In the genomic region with DNA sequence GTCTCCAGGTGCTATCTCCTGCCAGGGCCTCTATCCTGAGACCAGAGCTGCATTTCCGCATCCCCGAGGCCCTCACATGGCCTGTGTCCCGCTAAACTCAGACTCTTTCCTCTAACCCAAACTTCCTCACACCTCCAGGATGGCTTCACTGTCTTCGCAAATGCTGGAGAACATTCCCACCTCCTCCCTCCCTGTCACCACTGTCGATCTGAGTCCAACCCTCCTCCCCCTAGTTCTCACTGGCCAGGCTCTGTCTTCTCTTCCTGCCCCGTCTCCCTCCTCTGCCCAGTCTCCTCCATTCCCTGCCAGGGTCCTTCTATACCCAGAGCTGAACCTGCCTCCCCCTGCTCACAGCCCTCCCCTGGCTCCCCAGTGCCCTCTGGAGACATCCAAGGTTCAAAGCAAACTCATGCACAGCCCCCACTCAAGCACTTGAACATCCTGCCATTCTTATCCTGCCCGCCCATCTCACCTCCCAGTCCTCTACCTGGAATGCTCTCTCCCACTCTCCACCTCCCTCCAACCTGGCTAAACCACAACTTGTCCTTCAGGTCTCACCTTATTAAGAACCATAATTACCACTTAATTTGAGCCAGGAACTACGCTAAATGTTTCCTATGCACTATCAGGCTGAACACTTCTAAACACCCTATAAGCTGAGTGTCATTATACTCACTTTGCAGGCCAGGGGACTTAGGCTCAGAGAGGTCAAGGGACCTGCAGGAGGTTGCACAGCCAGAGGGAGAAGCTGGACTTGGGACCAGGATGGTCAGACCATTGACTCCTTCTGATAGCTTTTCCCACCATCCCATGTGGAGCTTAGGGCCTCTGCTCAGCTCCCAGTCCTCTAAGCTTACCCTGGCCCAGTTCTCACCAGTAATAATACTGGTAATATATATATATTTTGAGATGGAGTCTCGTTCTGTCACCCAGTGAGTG, we compare ENCODE assay signal across 18 cellular contexts. TPM values are rescaled to one million over a fixed set of nuclear protein-coding genes. Genes with fewer than 3 reads are reported as not detected.
DNase-seq lines count a peak whose midpoint lies in the region; ATAC-seq, FAIRE-seq and TF ChIP-seq lines count a peak whose summit lies in the region.
"Had no signal": no experiment of that assay in that cellular context is flagged by ENCODE, and none has a peak within 500 bp of the region (broad histone marks: within the 10 kb centered on the region; RNA-seq: fewer than 3 reads in every experiment).

No MANE protein-coding gene starts in this region.

- TF ChIP-seq POLR2A in IMR-90 (IDR thresholded peaks at IDR 0.05; ENCODE audit: low read depth, low read length) (no peak), H1 (IDR thresholded peaks at IDR 0.05; ENCODE audit: control extremely low read depth in 1 of 2, low read depth in 2 of 2, low read length in 2 of 2) (no peak)

- FAIRE-seq in H1 (lab: Jason Lieb, UNC) (no peak), D721Med (lab: Jason Lieb, UNC) (no peak)
- FAIRE-seq: GM12892, TTC549 had no signal

- H3K27me3 ChIP-seq in CD4-positive, alpha-beta T cell (ENCODE audit: control insufficient read depth, insufficient read depth, low read length) = no peaks in the 10 kb centered on the region
- H3K27me3 ChIP-seq in IMR-90 (ENCODE audit: control insufficient read depth, insufficient read depth, low read length) (no peaks in the 10 kb centered on the region), H1 (replicated peaks in 1 of 4; ENCODE audit: control insufficient read depth in 3 of 4, extremely low read depth in 1 of 4, insufficient read depth in 3 of 4, low read length in 3 of 4) (peaks cover 0 to 18% (median 11%) of the 10 kb centered on the region in 4 experiments; a peak in 5 of 7 replicates)

- no peak overlapping the region for H3K27ac Mint-ChIP-seq in CD4-positive, alpha-beta T cell
- peak overlapping the region; percentile 17 for H3K27ac Mint-ChIP-seq in nephron progenitor cell
- H3K27ac Mint-ChIP-seq: CD8-positive, alpha-beta T cell; HFFc6 had no signal

- H2AFZ ChIP-seq in IMR-90 (replicated peaks; ENCODE audit: low read length, poor library complexity) (no peak overlapping the region), H1 (ENCODE audit: low read length) (no peak overlapping the region)

- H3K36me3 ChIP-seq in IMR-90 (ENCODE audit: control insufficient read depth, insufficient read depth, low read length) (peaks cover 16% of the 10 kb centered on the region), H1 (ENCODE audit: control insufficient read depth in 2 of 4, insufficient read depth in 4 of 4, low read length in 3 of 4) (no peaks in the 10 kb centered on the region; a peak in 1 of 8 replicates)

- WGBS in IMR-90 (ENCODE audit: extremely low coverage in 2 of 2, insufficient read length in 1 of 2), 2 experiments = 46% methylated on average over 8 of the region's 9 CpGs; no CpG with 5 or more reads in 1 of the 2 experiments
- 85% methylated on average over 9 of the region's 9 CpGs; no CpG with 5 or more reads in 1 of the 2 experiments for WGBS in H1 (ENCODE audit: extremely low coverage in 1 of 2, insufficient coverage in 1 of 2, insufficient read length in 1 of 2, insufficient replicate concordance in 2 of 2, low coverage in 1 of 2, low lambda C conversion rate in 2 of 2, missing lambda C conversion rate in 1 of 2), 2 experiments

- no peak overlapping the region for H3K56ac ChIP-seq in IMR-90 (ENCODE audit: extremely low read depth, insufficient read depth, low read length)
- no peak overlapping the region for H3K56ac ChIP-seq in H1 (replicated peaks; ENCODE audit: insufficient read length, low read depth, low read length)

- H2BK120ac ChIP-seq in IMR-90 (ENCODE audit: low read depth, low read length) (no peak overlapping the region), H1 (replicated peaks; ENCODE audit: low read depth, low read length) (peak overlapping the region; percentile 33)

- peaks cover 23% of the 10 kb centered on the region for H3K4me1 Mint-ChIP-seq in CD4-positive, alpha-beta T cell (ENCODE audit: low read depth)
- peaks cover 45% of the 10 kb centered on the region for H3K4me1 Mint-ChIP-seq in nephron progenitor cell

- H3K4me1 ChIP-seq in IMR-90 (ENCODE audit: control insufficient read depth, insufficient read depth, low read length) (no peaks in the 10 kb centered on the region), H1 (replicated peaks in 1 of 4; ENCODE audit: control insufficient read depth in 3 of 4, insufficient read depth in 4 of 4, low read length in 3 of 4) (peaks cover 0 to 19% (median 15%) of the 10 kb centered on the region in 4 experiments; a peak in 6 of 7 replicates)

- no peak overlapping the region for H3K27ac ChIP-seq in CD4-positive, alpha-beta T cell (ENCODE audit: low read depth, low read length)
- no peak overlapping the region for H3K27ac ChIP-seq in IMR-90 (ENCODE audit: insufficient read depth, low read length)
- H3K27ac ChIP-seq in H1 (ENCODE audit: low read depth, low read length) = no peak overlapping the region
- H3K27ac ChIP-seq: SJSA1 had no signal

- no peak for TF ChIP-seq EP300 in H1 (IDR thresholded peaks at IDR 0.05; ENCODE audit: borderline replicate concordance in 1 of 2, low read depth in 2 of 2, low read length in 2 of 2)

- in situ Hi-C loops in IMR-90 (cut with MboI; ENCODE audit: low sequenced_read_pairs) = no loop called here

- no peaks in the 10 kb centered on the region for H3K79me1 ChIP-seq in IMR-90 (ENCODE audit: low read depth in 1 of 2, low read length in 2 of 2)
- no peaks in the 10 kb centered on the region for H3K79me1 ChIP-seq in H1 (ENCODE audit: low read depth, low read length)

- no peak for TF ChIP-seq CTCF in CD4-positive, alpha-beta T cell (IDR thresholded peaks at IDR 0.05)
- no peak for TF ChIP-seq CTCF in IMR-90 (conservative IDR thresholded peaks at IDR 0.05; ENCODE audit: low read depth, low read length)
- no peak for TF ChIP-seq CTCF in H1 (IDR thresholded peaks at IDR 0.05; ENCODE audit: control extremely low read depth in 1 of 3, insufficient read depth in 1 of 3, low read depth in 1 of 3, low read length in 3 of 3)
- TF ChIP-seq CTCF in nephron progenitor cell (IDR thresholded peaks at IDR 0.05) = no peak
- no peak for TF ChIP-seq CTCF in D721Med (IDR thresholded peaks at IDR 0.05; ENCODE audit: insufficient read depth, missing control alignments)

- H2BK15ac ChIP-seq in IMR-90 (ENCODE audit: low read depth, low read length) = no peak overlapping the region
- peak overlapping the region; percentile 99; the same call in 1 of the 2 replicates for H2BK15ac ChIP-seq in H1 (ENCODE audit: low read length)

- intact Hi-C loops in CD4-positive, alpha-beta T cell (cut with DNase I, micrococcal nuclease) = no loop called here
- intact Hi-C loops in IMR-90 (cut with micrococcal nuclease) = no loop called here

- H3K18ac ChIP-seq in IMR-90 (ENCODE audit: low read depth, low read length) = no peak overlapping the region
- H3K18ac ChIP-seq in H1 (ENCODE audit: extremely low read depth, low read length) = peak overlapping the region; percentile 78; the same call in 1 of the 2 replicates

- H3K36me3 Mint-ChIP-seq in CD4-positive, alpha-beta T cell (ENCODE audit: low read depth) = peaks cover 24% of the 10 kb centered on the region
- peaks cover 14% of the 10 kb centered on the region for H3K36me3 Mint-ChIP-seq in nephron progenitor cell (ENCODE audit: low read depth)

- no peak overlapping the region for H3K23ac ChIP-seq in IMR-90 (ENCODE audit: low read depth, low read length)
- no peak overlapping the region for H3K23ac ChIP-seq in H1 (ENCODE audit: insufficient read length)

- H3K4ac ChIP-seq in IMR-90 (ENCODE audit: low read depth, low read length) (no peak overlapping the region), H1 (replicated peaks; ENCODE audit: insufficient read length, low read depth, low read length) (no peak overlapping the region)

- no peaks in the 10 kb centered on the region for H3K9me3 ChIP-seq in CD4-positive, alpha-beta T cell (ENCODE audit: control insufficient read depth, low read length)
- H3K9me3 ChIP-seq in IMR-90 (ENCODE audit: control insufficient read depth, insufficient read depth, low read length) (no peaks in the 10 kb centered on the region), H1 (ENCODE audit: insufficient read depth in 2 of 2, low read depth in 1 of 2, low read length in 1 of 2) (no peaks in the 10 kb centered on the region)
- H3K9me3 ChIP-seq: SJSA1 had no signal

- peaks cover 13% of the 10 kb centered on the region for H3K23me2 ChIP-seq in H1 (ENCODE audit: low read depth, low read length)

- no peak overlapping the region for H4K91ac ChIP-seq in IMR-90 (ENCODE audit: insufficient read depth, low read depth, low read length)
- peak overlapping the region; percentile 49 for H4K91ac ChIP-seq in H1 (replicated peaks; ENCODE audit: insufficient read length, low read length)

- no peaks in the 10 kb centered on the region for H3K9me3 Mint-ChIP-seq in CD4-positive, alpha-beta T cell
- H3K9me3 Mint-ChIP-seq in nephron progenitor cell = no peaks in the 10 kb centered on the region
- H3K9me3 Mint-ChIP-seq: CD8-positive, alpha-beta T cell; HFFc6 had no signal

- H3K4me2 ChIP-seq in IMR-90 (ENCODE audit: low read depth, low read length) = no peak overlapping the region
- peak overlapping the region; percentile 34 to 39; a peak in 2 of 4 replicates for H3K4me2 ChIP-seq in H1 (ENCODE audit: insufficient read depth in 1 of 2, low read depth in 2 of 2, low read length in 2 of 2)

- H3K9me1 ChIP-seq in IMR-90 (ENCODE audit: insufficient read depth, low read length) = peaks cover 4% of the 10 kb centered on the region; the same call in 1 of the 2 replicates

- H2BK12ac ChIP-seq in H1 (ENCODE audit: low read depth, low read length) = peak overlapping the region; percentile 94; the same call in 1 of the 2 replicates

- no peak for TF ChIP-seq RAD21 in IMR-90 (IDR thresholded peaks at IDR 0.05; ENCODE audit: low read length)
- TF ChIP-seq RAD21 in H1 (IDR thresholded peaks at IDR 0.05 in 1 of 2, conservative IDR thresholded peaks at IDR 0.05 in 1 of 2; ENCODE audit: low read depth in 2 of 2, low read length in 2 of 2) = no peak

- H3K4me3 ChIP-seq in IMR-90 (ENCODE audit: insufficient read depth, low read depth, low read length) (no peak overlapping the region), H1 (ENCODE audit: extremely low read depth in 1 of 4, insufficient read depth in 2 of 4, low read depth in 3 of 4, low read length in 4 of 4) (no peak overlapping the region)
- H3K4me3 ChIP-seq: SJSA1 had no signal

- peak overlapping the region; percentile 66 for H3K4me3 Mint-ChIP-seq in CD4-positive, alpha-beta T cell
- H3K4me3 Mint-ChIP-seq in nephron progenitor cell = peak overlapping the region; percentile 71
- H3K4me3 Mint-ChIP-seq: CD8-positive, alpha-beta T cell; HFFc6 had no signal

- H2AK5ac ChIP-seq in IMR-90 (ENCODE audit: low read depth, low read length) = no peak overlapping the region
- 0 out of 2 replicates have a peak overlapping the region, but pooled peaks have one; percentile 77 for H2AK5ac ChIP-seq in H1 (ENCODE audit: low read depth, low read length)

- H3K9ac ChIP-seq in IMR-90 (ENCODE audit: low read depth, low read length) = no peak overlapping the region
- H3K9ac ChIP-seq in H1 (replicated peaks in 1 of 4; ENCODE audit: extremely low read depth in 1 of 4, low read depth in 3 of 4, low read length in 3 of 4) = no peak overlapping the region

- no peaks in the 10 kb centered on the region for H3K79me2 ChIP-seq in H1 (ENCODE audit: control insufficient read depth in 1 of 2, insufficient read depth in 2 of 2, low read length in 2 of 2)

- H4K20me1 ChIP-seq in IMR-90 (ENCODE audit: insufficient read depth, low read length) (no peaks in the 10 kb centered on the region), H1 (replicated peaks in 1 of 2; ENCODE audit: control insufficient read depth in 1 of 2, insufficient read depth in 2 of 2, low read length in 2 of 2) (peaks cover 0 to 3% of the 10 kb centered on the region in 2 experiments)

- no peak overlapping the region for H4K5ac ChIP-seq in IMR-90 (ENCODE audit: low read depth, low read length)
- no peak overlapping the region for H4K5ac ChIP-seq in H1 (ENCODE audit: insufficient read length, low read depth, low read length)

- no peak overlapping the region for H2BK5ac ChIP-seq in IMR-90 (ENCODE audit: low read depth, low read length, poor library complexity, severe bottlenecking)
- peak overlapping the region; percentile 63; the same call in 1 of the 2 replicates for H2BK5ac ChIP-seq in H1 (ENCODE audit: low read depth, low read length)

- dilution Hi-C loops in IMR-90 (cut with HindIII; ENCODE audit: low sequenced_read_pairs, unreplicated experiment) = no loop called here

- POLR2A ChIA-PET in CD4-positive, alpha-beta T cell (lab: Charles Lee) = no interaction called here
- POLR2A ChIA-PET in IMR-90 (lab: Charles Lee; ENCODE audit: unreplicated experiment) = no interaction called here
- POLR2A ChIA-PET in H1 (lab: Charles Lee; ENCODE audit: partially characterized antibody) = interaction anchor here (0.8 to 2.9 kb wide), 8 partner anchors 8 to 78 kb away, joined by 3 to 13 read pairs (median 4); a partner anchor contains a TSS

- peak overlapping the region; percentile 49 for H2AK9ac ChIP-seq in IMR-90 (replicated peaks; ENCODE audit: low read depth, low read length, poor library complexity)

- H4K8ac ChIP-seq in IMR-90 (ENCODE audit: low read depth in 2 of 2, low read length in 2 of 2) = no peak overlapping the region
- no peak overlapping the region for H4K8ac ChIP-seq in H1 (ENCODE audit: extremely low read depth, insufficient read depth, low read length)

- H3K14ac ChIP-seq in IMR-90 (replicated peaks; ENCODE audit: low read depth, low read length) (no peak overlapping the region), H1 (ENCODE audit: insufficient read length) (no peak overlapping the region)

- BruUV-seq in IMR-90 (replicated peaks; lab: Mats Ljungman, UMichigan) = no TSS peak

- CTCF ChIA-PET in CD4-positive, alpha-beta T cell (lab: Charles Lee) = no interaction called here
- CTCF ChIA-PET in IMR-90 (lab: Yijun Ruan, JAX) = no interaction called here
- CTCF ChIA-PET in H1 (lab: Charles Lee; ENCODE audit: partially characterized antibody) = interaction anchor here (0.6 to 4.9 kb wide), 13 partner anchors 12 to 932 kb away, joined by 3 to 42 read pairs (median 3); a partner anchor contains a TSS

- no peak for ATAC-seq in CD4-positive, alpha-beta T cell (ENCODE audit: poor library complexity)
- ATAC-seq in IMR-90 (ENCODE audit: low read depth) (no peak), GM21528 (IDR thresholded peaks at IDR 0.05; ENCODE audit: low FRiP score, unreplicated experiment) (no peak)
- ATAC-seq: CD8-positive, alpha-beta T cell had no signal

- no peaks in the 10 kb centered on the region for H3K27me3 Mint-ChIP-seq in CD4-positive, alpha-beta T cell
- H3K27me3 Mint-ChIP-seq in nephron progenitor cell (ENCODE audit: low read depth, poor library complexity) = peaks cover 28% of the 10 kb centered on the region

- no peak for DNase-seq in CD4-positive, alpha-beta T cell
- DNase-seq in IMR-90 (no peak), H1 (ENCODE audit: low read depth in 1 of 2, low spot score in 2 of 2) (no peak), nephron progenitor cell (no peak), germinal center (ENCODE audit: low spot score) (no peak), D721Med (ENCODE audit: insufficient read length, low spot score) (no peak)
- DNase-seq: activated naive CD4-positive, alpha-beta T cell; CD8-positive, alpha-beta T cell; HFFc6; NCI-H1694 treated with DMSO at 0.1 percent for 48 hours had no signal

- no peak overlapping the region for H2BK20ac ChIP-seq in IMR-90 (ENCODE audit: low read depth, low read length)
- H2BK20ac ChIP-seq in H1 (ENCODE audit: low read length) = peak overlapping the region; percentile 95; the same call in 1 of the 2 replicates

RNA-seq across cellular contexts. Expression of a gene that starts 1.0 kb away (rescaled TPM):
- total RNA-seq in CD4-positive, alpha-beta T cell = under 1 TPM; 0.11 to 0.14 TPM
- under 0.01 and 0.18 TPM in 2 replicates for total RNA-seq in IMR-90 (2012; rRNA removed)
- polyA plus RNA-seq in IMR-90 (2012; rRNA removed) (1.2 and 1.4 TPM in 2 replicates), H1 (2011; rRNA removed) (9.9 and 10.4 TPM in 2 replicates)
- polyA plus RNA-seq in IMR-90 (2012; cell fraction: cytosol; rRNA removed) = 0.55 and 0.85 TPM in 2 replicates
- polyA plus RNA-seq in IMR-90 (2012; cell fraction: nucleus; rRNA removed; ENCODE audit: low replicate concordance) = 2.2 and 4.0 TPM in 2 replicates
- total RNA-seq in H1 (2021; fragmentation: NEBNext Ultra II Directional; extraction: Animal tissue kit (Norgen Biotek cat#: 25700)) = 10.2 and 10.3 TPM in 2 replicates
- polyA plus RNA-seq in H1 (2011; cell fraction: cytosol; rRNA removed) = 5.7 TPM
- polyA plus RNA-seq in H1 (2011; cell fraction: nucleus; rRNA removed) = 8.6 TPM
- polyA plus RNA-seq in H1 (2012, experiment 1 of 2) = 8.6 to 10.9 TPM (median 9.3 TPM) in 4 replicates
- polyA plus RNA-seq in H1 (2012, experiment 2 of 2) = 11.2 TPM
- polyA plus RNA-seq in H1 (2013, experiment 1 of 2) = 13.2 TPM
- polyA plus RNA-seq in H1 (2013, experiment 2 of 2) = 13.7 TPM
- polyA minus RNA-seq in H1 (2011; rRNA and poly(A)+ RNA removed) = 4.1 and 4.3 TPM in 2 replicates
- polyA minus RNA-seq in H1 (2011; cell fraction: cytosol; rRNA and poly(A)+ RNA removed) = 2.1 TPM
- 4.6 TPM for polyA minus RNA-seq in H1 (2011; cell fraction: nucleus; rRNA and poly(A)+ RNA removed)
- total RNA-seq: CD8-positive, alpha-beta T cell had no signal

RNA-seq across cellular contexts. Expression of a gene that starts 23.3 kb away (rescaled TPM):
- 10 to 100 TPM; 29.7 to 30.1 TPM for total RNA-seq in CD4-positive, alpha-beta T cell
- total RNA-seq in IMR-90 (2012; rRNA removed) = 166 and 175 TPM in 2 replicates
- 141 and 151 TPM in 2 replicates for polyA plus RNA-seq in IMR-90 (2012; rRNA removed)
- polyA plus RNA-seq in IMR-90 (2012; cell fraction: cytosol; rRNA removed) = 243 and 354 TPM in 2 replicates
- polyA plus RNA-seq in IMR-90 (2012; cell fraction: nucleus; rRNA removed; ENCODE audit: low replicate concordance) = 69.2 and 121 TPM in 2 replicates
- 40.0 and 42.1 TPM in 2 replicates for total RNA-seq in H1 (2021; fragmentation: NEBNext Ultra II Directional; extraction: Animal tissue kit (Norgen Biotek cat#: 25700))
- polyA plus RNA-seq in H1 (2011; rRNA removed) = 66.5 and 94.6 TPM in 2 replicates
- polyA plus RNA-seq in H1 (2011; cell fraction: cytosol; rRNA removed) = 113 TPM
- 49.0 TPM for polyA plus RNA-seq in H1 (2011; cell fraction: nucleus; rRNA removed)
- 63.7 to 87.7 TPM (median 74.1 TPM) in 4 replicates for polyA plus RNA-seq in H1 (2012, experiment 1 of 2)
- polyA plus RNA-seq in H1 (2012, experiment 2 of 2) = 53.0 TPM
- polyA plus RNA-seq in H1 (2013, experiment 1 of 2) = 27.6 TPM
- 27.6 TPM for polyA plus RNA-seq in H1 (2013, experiment 2 of 2)
- 14.8 and 19.6 TPM in 2 replicates for polyA minus RNA-seq in H1 (2011; rRNA and poly(A)+ RNA removed)
- polyA minus RNA-seq in H1 (2011; cell fraction: cytosol; rRNA and poly(A)+ RNA removed) = 23.3 TPM
- polyA minus RNA-seq in H1 (2011; cell fraction: nucleus; rRNA and poly(A)+ RNA removed) = 11.1 TPM

RNA-seq across cellular contexts. Expression of a gene that starts 25.9 kb away (rescaled TPM):
- under 1 TPM; 0.60 to 0.84 TPM for total RNA-seq in CD4-positive, alpha-beta T cell
- total RNA-seq in IMR-90 (2012; rRNA removed) = not detected in 2 replicates
- polyA plus RNA-seq in IMR-90 (2012; rRNA removed) (not detected in 2 replicates), H1 (2011; rRNA removed) (0.21 TPM in 1 of 2 replicates, not detected in the other)
- not detected in 2 replicates for polyA plus RNA-seq in IMR-90 (2012; cell fraction: cytosol; rRNA removed)
- polyA plus RNA-seq in IMR-90 (2012; cell fraction: nucleus; rRNA removed; ENCODE audit: low replicate concordance) = not detected in 2 replicates
- total RNA-seq in H1 (2021; fragmentation: NEBNext Ultra II Directional; extraction: Animal tissue kit (Norgen Biotek cat#: 25700)) = 0.56 and 1.0 TPM in 2 replicates
- polyA plus RNA-seq in H1 (2011; cell fraction: cytosol; rRNA removed) = 0.26 TPM
- 1.2 TPM for polyA plus RNA-seq in H1 (2011; cell fraction: nucleus; rRNA removed)
- 1.4 to 2.7 TPM (median 1.7 TPM) in 4 replicates for polyA plus RNA-seq in H1 (2012, experiment 1 of 2)
- not detected for polyA plus RNA-seq in H1 (2012, experiment 2 of 2)
- 6.6 TPM for polyA plus RNA-seq in H1 (2013, experiment 1 of 2)
- polyA plus RNA-seq in H1 (2013, experiment 2 of 2) = 4.6 TPM
- polyA minus RNA-seq in H1 (2011; rRNA and poly(A)+ RNA removed) = not detected in 2 replicates
- not detected for polyA minus RNA-seq in H1 (2011; cell fraction: cytosol; rRNA and poly(A)+ RNA removed)
- polyA minus RNA-seq in H1 (2011; cell fraction: nucleus; rRNA and poly(A)+ RNA removed) = not detected
- total RNA-seq: glomerular endothelial cell, LHCN-M2, SJSA1 had no signal

RNA-seq across cellular contexts. Expression of a gene that starts 29.6 kb away (rescaled TPM):
- total RNA-seq in CD4-positive, alpha-beta T cell = 1 to 10 TPM; 6.2 to 7.2 TPM
- not detected in 2 replicates for total RNA-seq in IMR-90 (2012; rRNA removed)
- polyA plus RNA-seq in IMR-90 (2012; rRNA removed) (not detected in 2 replicates), H1 (2011; rRNA removed) (not detected in 2 replicates)
- polyA plus RNA-seq in IMR-90 (2012; cell fraction: cytosol; rRNA removed) = not detected in 2 replicates
- not detected in 2 replicates for polyA plus RNA-seq in IMR-90 (2012; cell fraction: nucleus; rRNA removed; ENCODE audit: low replicate concordance)
- not detected in 2 replicates for total RNA-seq in H1 (2021; fragmentation: NEBNext Ultra II Directional; extraction: Animal tissue kit (Norgen Biotek cat#: 25700))
- not detected for polyA plus RNA-seq in H1 (2011; cell fraction: cytosol; rRNA removed)
- polyA plus RNA-seq in H1 (2011; cell fraction: nucleus; rRNA removed) = not detected
- not detected in 4 replicates for polyA plus RNA-seq in H1 (2012, experiment 1 of 2)
- not detected for polyA plus RNA-seq in H1 (2012, experiment 2 of 2)
- polyA plus RNA-seq in H1 (2013, experiment 1 of 2) = not detected
- polyA plus RNA-seq in H1 (2013, experiment 2 of 2) = not detected
- polyA minus RNA-seq in H1 (2011; rRNA and poly(A)+ RNA removed) = not detected in 2 replicates
- not detected for polyA minus RNA-seq in H1 (2011; cell fraction: cytosol; rRNA and poly(A)+ RNA removed)
- polyA minus RNA-seq in H1 (2011; cell fraction: nucleus; rRNA and poly(A)+ RNA removed) = not detected
- total RNA-seq: glomerular endothelial cell, HFFc6, LHCN-M2, NCI-H460, SJSA1 had no signal

RNA-seq across cellular contexts. Expression of a gene that starts 31.5 kb away (rescaled TPM):
- total RNA-seq in CD4-positive, alpha-beta T cell = not detected
- total RNA-seq in IMR-90 (2012; rRNA removed) = not detected in 2 replicates
- polyA plus RNA-seq in IMR-90 (2012; rRNA removed) (not detected in 2 replicates), H1 (2011; rRNA removed) (34.6 and 51.4 TPM in 2 replicates)
- 0.05 TPM in 1 of 2 replicates, not detected in the other for polyA plus RNA-seq in IMR-90 (2012; cell fraction: cytosol; rRNA removed)
- 0.03 and 0.04 TPM in 2 replicates for polyA plus RNA-seq in IMR-90 (2012; cell fraction: nucleus; rRNA removed; ENCODE audit: low replicate concordance)
- total RNA-seq in H1 (2021; fragmentation: NEBNext Ultra II Directional; extraction: Animal tissue kit (Norgen Biotek cat#: 25700)) = 31.8 and 34.1 TPM in 2 replicates
- polyA plus RNA-seq in H1 (2011; cell fraction: cytosol; rRNA removed) = 28.1 TPM
- polyA plus RNA-seq in H1 (2011; cell fraction: nucleus; rRNA removed) = 51.5 TPM
- 26.0 to 58.9 TPM (median 46.8 TPM) in 4 replicates for polyA plus RNA-seq in H1 (2012, experiment 1 of 2)
- polyA plus RNA-seq in H1 (2012, experiment 2 of 2) = 34.9 TPM
- polyA plus RNA-seq in H1 (2013, experiment 1 of 2) = 44.4 TPM
- 46.3 TPM for polyA plus RNA-seq in H1 (2013, experiment 2 of 2)
- polyA minus RNA-seq in H1 (2011; rRNA and poly(A)+ RNA removed) = 9.6 and 13.7 TPM in 2 replicates
- polyA minus RNA-seq in H1 (2011; cell fraction: cytosol; rRNA and poly(A)+ RNA removed) = 18.7 TPM
- polyA minus RNA-seq in H1 (2011; cell fraction: nucleus; rRNA and poly(A)+ RNA removed) = 13.6 TPM
- total RNA-seq: CD8-positive, alpha-beta T cell; glomerular endothelial cell; HFFc6; LHCN-M2; mononuclear cell; NCI-H460; SJSA1 had no signal
